24 cellular contexts compared by ENCODE assay signal in the genomic region with DNA sequence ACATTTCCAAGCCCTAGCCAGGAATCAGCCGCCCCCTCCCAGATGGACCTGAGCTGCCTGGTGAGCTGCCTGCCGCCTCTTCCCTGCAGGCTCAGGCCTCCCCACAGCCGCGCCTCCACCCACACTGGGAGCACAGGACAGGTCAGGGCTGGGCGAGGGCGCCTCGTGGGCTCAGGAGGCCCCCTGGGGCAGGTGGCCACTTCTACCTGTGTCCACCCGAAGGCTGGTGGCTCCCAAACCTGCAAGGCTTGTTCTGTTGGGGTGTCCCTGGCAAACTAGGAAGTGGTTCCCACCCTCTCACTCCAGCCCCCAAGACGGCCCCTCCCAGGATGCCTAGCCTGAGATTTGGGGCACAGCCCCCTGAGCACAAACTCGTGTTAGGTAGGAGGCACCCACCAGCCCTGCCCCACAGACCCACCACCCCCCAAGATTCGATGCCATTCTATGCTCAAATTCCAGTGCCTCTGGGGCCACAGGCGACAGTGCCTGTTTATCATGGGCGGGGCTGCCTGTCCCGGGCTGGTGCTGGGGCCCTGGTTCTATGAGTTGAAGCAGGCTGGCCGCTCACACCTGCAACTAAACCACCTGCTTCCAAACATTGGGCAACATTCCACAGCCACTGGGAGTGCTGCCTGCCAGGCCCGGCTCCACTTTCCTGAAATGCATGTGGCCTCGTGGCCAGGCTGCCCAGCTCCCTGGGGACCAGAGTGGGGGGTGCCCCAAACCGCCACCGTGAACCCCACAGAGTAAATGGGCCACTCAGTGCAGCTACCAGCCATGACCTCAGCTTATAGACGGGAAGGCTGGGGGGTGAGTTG. TPM values are rescaled to one million over a fixed set of nuclear protein-coding genes. Genes with fewer than 3 reads are reported as not detected.
DNase-seq lines count a peak whose midpoint lies in the region; ATAC-seq, FAIRE-seq and TF ChIP-seq lines count a peak whose summit lies in the region.
"Had no signal": no experiment of that assay in that cellular context is flagged by ENCODE, and none has a peak within 500 bp of the region (broad histone marks: within the 10 kb centered on the region; RNA-seq: fewer than 3 reads in every experiment).

No MANE protein-coding gene starts in this region.

- H3K23me2 ChIP-seq in H1 (ENCODE audit: low read depth, low read length): peaks cover 6% of the 10 kb centered on the region; the same call in 1 of the 2 replicates

- peaks cover 9% of the 10 kb centered on the region for H3K4me1 Mint-ChIP-seq in neural progenitor cell
- H3K4me1 Mint-ChIP-seq in WTC11: peaks cover 16% of the 10 kb centered on the region
- H3K4me1 Mint-ChIP-seq: activated T-helper 17 cell treated with anti-CD3 and anti-CD28 coated beads, Interleukin-2, amount 50 U/mL, for 72 hours had no signal

- no peak overlapping the region for H3K4ac ChIP-seq in H1 (replicated peaks; ENCODE audit: insufficient read length, low read depth, low read length)

- H3K4me3 ChIP-seq in BLaER1 treated with 17β-estradiol and CSF1 and Interleukin-3, amounts not matched to agents 10 nM and 100 nM: no peak overlapping the region
- H3K4me3 ChIP-seq in OCI-LY3 (ENCODE audit: low read length): no peak overlapping the region
- H3K4me3 ChIP-seq in H1 (ENCODE audit: extremely low read depth in 1 of 4, insufficient read depth in 2 of 4, low read depth in 3 of 4, low read length in 4 of 4): no peak overlapping the region
- H3K4me3 ChIP-seq in neural progenitor cell: no peak overlapping the region
- H3K4me3 ChIP-seq: cardiac muscle cell, smooth muscle cell, thoracic aorta had no signal

- H3K79me2 ChIP-seq in OCI-LY3 (ENCODE audit: low read length) (no peaks in the 10 kb centered on the region), H1 (ENCODE audit: control insufficient read depth in 1 of 2, insufficient read depth in 2 of 2, low read length in 2 of 2) (peaks cover 0 to 20% of the 10 kb centered on the region in 2 experiments; a peak in 2 of 4 replicates), neural progenitor cell (ENCODE audit: low read depth) (no peaks in the 10 kb centered on the region)

- H3K4me3 Mint-ChIP-seq in neural progenitor cell (no peak overlapping the region), WTC11 (no peak overlapping the region)
- H3K4me3 Mint-ChIP-seq: activated CD4-positive, alpha-beta memory T cell treated with anti-CD3 and anti-CD28 coated beads for 36 hours; activated naive CD4-positive, alpha-beta T cell treated with anti-CD3 and anti-CD28 coated beads, Interleukin-2, amount 50 U/mL, for 24 hours; activated T-helper 17 cell treated with anti-CD3 and anti-CD28 coated beads, Interleukin-2, amount 50 U/mL, for 72 hours; CD14-positive monocyte; HFFc6; naive B cell; stimulated activated memory B cell treated with anti-CD40 and anti-IgM and Interleukin-4, amounts not matched to agents 10 μg/mL and 1 μg/mL and 100 μg/mL, for 72 hours had no signal

- H3K9me3 ChIP-seq in BLaER1 treated with 17β-estradiol and CSF1 and Interleukin-3, amounts not matched to agents 10 nM and 100 nM (replicated peaks in 1 of 11): no peaks in the 10 kb centered on the region
- no peaks in the 10 kb centered on the region for H3K9me3 ChIP-seq in OCI-LY3 (ENCODE audit: insufficient read depth, low read length)
- H3K9me3 ChIP-seq in H1 (ENCODE audit: insufficient read depth in 2 of 2, low read depth in 1 of 2, low read length in 1 of 2): no peaks in the 10 kb centered on the region
- no peaks in the 10 kb centered on the region for H3K9me3 ChIP-seq in neural progenitor cell (ENCODE audit: low read depth)
- H3K9me3 ChIP-seq: thoracic aorta had no signal

- no peak overlapping the region for H3K56ac ChIP-seq in H1 (replicated peaks; ENCODE audit: insufficient read length, low read depth, low read length)

- H2BK5ac ChIP-seq in H1 (ENCODE audit: low read depth, low read length): no peak overlapping the region

- H3K14ac ChIP-seq in H1 (ENCODE audit: insufficient read length): no peak overlapping the region

- H3K27ac Mint-ChIP-seq in neural progenitor cell (peak overlapping the region; percentile 46), WTC11 (no peak overlapping the region)
- H3K27ac Mint-ChIP-seq: activated CD4-positive, alpha-beta memory T cell treated with anti-CD3 and anti-CD28 coated beads for 36 hours; activated naive CD4-positive, alpha-beta T cell treated with anti-CD3 and anti-CD28 coated beads, Interleukin-2, amount 50 U/mL, for 24 hours; activated T-helper 17 cell treated with anti-CD3 and anti-CD28 coated beads, Interleukin-2, amount 50 U/mL, for 72 hours; HFFc6; stimulated activated memory B cell treated with anti-CD40 and anti-IgM and Interleukin-4, amounts not matched to agents 10 μg/mL and 1 μg/mL and 100 μg/mL, for 72 hours had no signal

- H2BK12ac ChIP-seq in H1 (ENCODE audit: low read depth, low read length): no peak overlapping the region

- TF ChIP-seq CTCF in OCI-LY3 (IDR thresholded peaks at IDR 0.05; ENCODE audit: low read depth, low read length): no peak
- no peak for TF ChIP-seq CTCF in H1 (IDR thresholded peaks at IDR 0.05; ENCODE audit: control extremely low read depth in 1 of 3, insufficient read depth in 1 of 3, low read depth in 1 of 3, low read length in 3 of 3)
- TF ChIP-seq CTCF in neural progenitor cell (IDR thresholded peaks at IDR 0.05): no peak
- TF ChIP-seq CTCF in WTC11 (IDR thresholded peaks at IDR 0.05): no peak

- H2BK15ac ChIP-seq in H1 (ENCODE audit: low read length): no peak overlapping the region

- H3K36me3 Mint-ChIP-seq in neural progenitor cell (no peaks in the 10 kb centered on the region), WTC11 (no peaks in the 10 kb centered on the region)
- H3K36me3 Mint-ChIP-seq: activated CD4-positive, alpha-beta memory T cell treated with anti-CD3 and anti-CD28 coated beads for 36 hours; activated naive CD4-positive, alpha-beta T cell treated with anti-CD3 and anti-CD28 coated beads, Interleukin-2, amount 50 U/mL, for 24 hours; naive B cell; stimulated activated memory B cell treated with anti-CD40 and anti-IgM and Interleukin-4, amounts not matched to agents 10 μg/mL and 1 μg/mL and 100 μg/mL, for 72 hours had no signal

- H3K4me1 ChIP-seq in BLaER1 treated with 17β-estradiol and CSF1 and Interleukin-3, amounts not matched to agents 10 nM and 100 nM: peaks cover 16 to 55% (median 48%) of the 10 kb centered on the region in 10 experiments; a peak in 19 of 20 replicates
- H3K4me1 ChIP-seq in OCI-LY3 (ENCODE audit: low read length) (peaks cover 7% of the 10 kb centered on the region), H1 (replicated peaks in 1 of 4; ENCODE audit: control insufficient read depth in 3 of 4, insufficient read depth in 4 of 4, low read length in 3 of 4) (peaks cover 0 to 14% (median 7%) of the 10 kb centered on the region in 4 experiments; a peak in 6 of 7 replicates), neural progenitor cell (peaks cover 4% of the 10 kb centered on the region)

- FAIRE-seq in H1 (lab: Jason Lieb, UNC): no peak

- no peak for ATAC-seq in activated CD4-positive, CD25-positive, alpha-beta regulatory T cell treated with anti-CD3 and anti-CD28 coated beads, Interleukin-2, amount 50 U/mL, for 24 hours
- no peak for ATAC-seq in WTC11
- ATAC-seq: activated T-helper 17 cell treated with anti-CD3 and anti-CD28 coated beads, Interleukin-2, amount 50 U/mL, for 72 hours had no signal

- TF ChIP-seq POLR2A in H1 (IDR thresholded peaks at IDR 0.05; ENCODE audit: control extremely low read depth in 1 of 2, low read depth in 2 of 2, low read length in 2 of 2): no peak

- peak overlapping the region in 10 of 11 experiments; percentile 12 to 77 (median 60); a peak in 20 of 22 replicates for H3K4me2 ChIP-seq in BLaER1 treated with 17β-estradiol and CSF1 and Interleukin-3, amounts not matched to agents 10 nM and 100 nM
- H3K4me2 ChIP-seq in OCI-LY3 (ENCODE audit: low read length) (peak overlapping the region; percentile 44), H1 (ENCODE audit: insufficient read depth in 1 of 2, low read depth in 2 of 2, low read length in 2 of 2) (no peak overlapping the region), neural progenitor cell (no peak overlapping the region)
- H3K4me2 ChIP-seq: smooth muscle cell had no signal

- H2AFZ ChIP-seq in OCI-LY3 (ENCODE audit: low read depth, low read length): peak overlapping the region; percentile 64; the same call in 1 of the 2 replicates
- no peak overlapping the region for H2AFZ ChIP-seq in H1 (ENCODE audit: low read length)
- no peak overlapping the region for H2AFZ ChIP-seq in neural progenitor cell (replicated peaks)

- peaks cover 4% of the 10 kb centered on the region; the same call in 1 of the 2 replicates for H3K79me1 ChIP-seq in H1 (ENCODE audit: low read depth, low read length)

- DNase-seq in H1 (ENCODE audit: low read depth in 1 of 2, low spot score in 2 of 2): peak in 1 of 2 experiments; percentile 40
- no peak for DNase-seq in neural progenitor cell (ENCODE audit: low spot score)
- DNase-seq in D341Med (ENCODE audit: low spot score): no peak
- DNase-seq in WTC11 (ENCODE audit: low spot score): no peak
- DNase-seq in GM19240 (ENCODE audit: insufficient read length, low spot score): no peak
- DNase-seq: activated CD4-positive, alpha-beta memory T cell treated with anti-CD3 and anti-CD28 coated beads for 36 hours; activated CD8-positive, alpha-beta memory T cell treated with anti-CD3 and anti-CD28 coated beads, Interleukin-2, amount 50 U/mL, for 48 hours; HFFc6; KG1; kidney glomerular epithelial cell; mesendoderm; naive B cell; NCI-H146; stimulated activated CD4-positive, alpha-beta T cell treated with anti-CD3 and anti-CD28 coated beads, Interleukin-2, amount 100 ng/mL, for 48 hours had no signal

- no peak overlapping the region for H2BK20ac ChIP-seq in H1 (ENCODE audit: low read length)

- peak overlapping the region in 5 of 11 experiments; percentile 2 to 33 (median 15); a peak in 4 of 22 replicates for H3K9ac ChIP-seq in BLaER1 treated with 17β-estradiol and CSF1 and Interleukin-3, amounts not matched to agents 10 nM and 100 nM
- H3K9ac ChIP-seq in OCI-LY3 (ENCODE audit: low read length) (no peak overlapping the region), H1 (replicated peaks in 1 of 4; ENCODE audit: extremely low read depth in 1 of 4, low read depth in 3 of 4, low read length in 3 of 4) (no peak overlapping the region), neural progenitor cell (no peak overlapping the region)

- no peak for TF ChIP-seq EP300 in H1 (IDR thresholded peaks at IDR 0.05; ENCODE audit: borderline replicate concordance in 1 of 2, low read depth in 2 of 2, low read length in 2 of 2)

- CTCF ChIA-PET in H1 (lab: Charles Lee; ENCODE audit: partially characterized antibody) (interaction anchor here (0.7 to 3.3 kb wide), 3 partner anchors 17 to 80 kb away, joined by 3 to 9 read pairs (median 4); no protein-coding TSS in a partner anchor), WTC11 (lab: Charles Lee) (interaction anchor here (1.1 to 1.4 kb wide), 2 partner anchors 16 to 38 kb away, joined by 4 to 6 read pairs; no protein-coding TSS in a partner anchor)

- no peak overlapping the region for H4K5ac ChIP-seq in H1 (ENCODE audit: insufficient read length, low read depth, low read length)

- peak overlapping the region; percentile 2; the same call in 1 of the 2 replicates for H4K8ac ChIP-seq in H1 (ENCODE audit: extremely low read depth, insufficient read depth, low read length)

- POLR2A ChIA-PET in H1 (lab: Charles Lee; ENCODE audit: partially characterized antibody) (interaction anchor here (1.0 kb wide), 1 partner anchor 95 kb away, joined by 5 read pairs; no protein-coding TSS in a partner anchor), WTC11 (lab: Charles Lee) (no interaction called here)

- H4K91ac ChIP-seq in H1 (replicated peaks; ENCODE audit: insufficient read length, low read length): no peak overlapping the region

- H3K23ac ChIP-seq in H1 (ENCODE audit: insufficient read length): no peak overlapping the region

- peaks cover 30 to 35% (median 32%) of the 10 kb centered on the region in 11 experiments for H3K27me3 ChIP-seq in BLaER1 treated with 17β-estradiol and CSF1 and Interleukin-3, amounts not matched to agents 10 nM and 100 nM
- H3K27me3 ChIP-seq in OCI-LY3 (ENCODE audit: low read depth, low read length): peaks cover 9% of the 10 kb centered on the region
- peaks cover 0 to 2% (median under 1%) of the 10 kb centered on the region in 4 experiments; a peak in 2 of 7 replicates for H3K27me3 ChIP-seq in H1 (replicated peaks in 1 of 4; ENCODE audit: control insufficient read depth in 3 of 4, extremely low read depth in 1 of 4, insufficient read depth in 3 of 4, low read length in 3 of 4)
- H3K27me3 ChIP-seq in neural progenitor cell: peaks cover 24% of the 10 kb centered on the region

- H4K20me1 ChIP-seq in BLaER1 treated with 17β-estradiol and CSF1 and Interleukin-3, amounts not matched to agents 10 nM and 100 nM: peaks cover 0 to 89% (median 64%) of the 10 kb centered on the region in 11 experiments; a peak in 19 of 22 replicates
- H4K20me1 ChIP-seq in OCI-LY3 (ENCODE audit: insufficient read depth, low read length) (no peaks in the 10 kb centered on the region), H1 (replicated peaks in 1 of 2; ENCODE audit: control insufficient read depth in 1 of 2, insufficient read depth in 2 of 2, low read length in 2 of 2) (peaks cover 5 to 25% of the 10 kb centered on the region in 2 experiments), neural progenitor cell (ENCODE audit: low read depth) (no peaks in the 10 kb centered on the region)

- no peak overlapping the region for H3K27ac ChIP-seq in BLaER1 treated with 17β-estradiol and CSF1 and Interleukin-3, amounts not matched to agents 10 nM and 100 nM
- H3K27ac ChIP-seq in OCI-LY3 (ENCODE audit: low read length): no peak overlapping the region
- H3K27ac ChIP-seq in H1 (ENCODE audit: low read depth, low read length): no peak overlapping the region; the same call in 1 of the 2 replicates
- H3K27ac ChIP-seq in neural progenitor cell: no peak overlapping the region
- H3K27ac ChIP-seq: cardiac muscle cell, thoracic aorta had no signal

- H3K9me3 Mint-ChIP-seq in neural progenitor cell: no peaks in the 10 kb centered on the region
- no peaks in the 10 kb centered on the region for H3K9me3 Mint-ChIP-seq in WTC11
- H3K9me3 Mint-ChIP-seq: activated CD4-positive, alpha-beta memory T cell treated with anti-CD3 and anti-CD28 coated beads for 36 hours; activated naive CD4-positive, alpha-beta T cell treated with anti-CD3 and anti-CD28 coated beads, Interleukin-2, amount 50 U/mL, for 24 hours; activated T-helper 17 cell treated with anti-CD3 and anti-CD28 coated beads, Interleukin-2, amount 50 U/mL, for 72 hours; HFFc6; naive B cell; stimulated activated memory B cell treated with anti-CD40 and anti-IgM and Interleukin-4, amounts not matched to agents 10 μg/mL and 1 μg/mL and 100 μg/mL, for 72 hours had no signal

- H3K18ac ChIP-seq in H1 (ENCODE audit: extremely low read depth, low read length): no peak overlapping the region

- peaks cover 11% of the 10 kb centered on the region for H3F3A ChIP-seq in neural progenitor cell (ENCODE audit: low read depth)

- WGBS in H1 (ENCODE audit: extremely low coverage in 1 of 2, insufficient coverage in 1 of 2, insufficient read length in 1 of 2, insufficient replicate concordance in 2 of 2, low coverage in 1 of 2, low lambda C conversion rate in 2 of 2, missing lambda C conversion rate in 1 of 2), 2 experiments: 91% methylated on average over 20 of the region's 20 CpGs; no CpG with 5 or more reads in 1 of the 2 experiments

- H3K27me3 Mint-ChIP-seq in neural progenitor cell (ENCODE audit: insufficient read depth, low read depth): peaks cover 10% of the 10 kb centered on the region
- peaks cover 4% of the 10 kb centered on the region for H3K27me3 Mint-ChIP-seq in WTC11 (ENCODE audit: low read depth)
- H3K27me3 Mint-ChIP-seq: naive B cell had no signal

- TF ChIP-seq RAD21 in H1 (IDR thresholded peaks at IDR 0.05 in 1 of 2, conservative IDR thresholded peaks at IDR 0.05 in 1 of 2; ENCODE audit: low read depth in 2 of 2, low read length in 2 of 2): no peak

- peaks cover 0 to 10% (median 0%) of the 10 kb centered on the region in 11 experiments; a peak in 2 of 22 replicates for H3K36me3 ChIP-seq in BLaER1 treated with 17β-estradiol and CSF1 and Interleukin-3, amounts not matched to agents 10 nM and 100 nM
- H3K36me3 ChIP-seq in OCI-LY3 (replicated peaks; ENCODE audit: low read depth, low read length) (no peaks in the 10 kb centered on the region), H1 (ENCODE audit: control insufficient read depth in 2 of 4, insufficient read depth in 4 of 4, low read length in 3 of 4) (no peaks in the 10 kb centered on the region; a peak in 1 of 8 replicates), neural progenitor cell (no peaks in the 10 kb centered on the region)
- H3K36me3 ChIP-seq: cardiac muscle cell, thoracic aorta had no signal

- H2BK120ac ChIP-seq in H1 (replicated peaks; ENCODE audit: low read depth, low read length): no peak overlapping the region

- no peak overlapping the region for H2AK5ac ChIP-seq in H1 (ENCODE audit: low read depth, low read length)

RNA-seq across cellular contexts. Expression of a gene that starts 6.8 kb away (rescaled TPM):
- 34.4 and 41.3 TPM in 2 replicates for total RNA-seq in H1 (2021; fragmentation: NEBNext Ultra II Directional; extraction: Animal tissue kit (Norgen Biotek cat#: 25700))
- polyA plus RNA-seq in H1 (2011; rRNA removed): 53.8 and 55.7 TPM in 2 replicates
- 44.7 TPM for polyA plus RNA-seq in H1 (2011; cell fraction: cytosol; rRNA removed)
- polyA plus RNA-seq in H1 (2011; cell fraction: nucleus; rRNA removed): 141 TPM
- polyA plus RNA-seq in H1 (2012, experiment 1 of 2): 22.5 to 51.9 TPM (median 46.7 TPM) in 4 replicates
- 23.0 TPM for polyA plus RNA-seq in H1 (2012, experiment 2 of 2)
- 35.2 TPM for polyA plus RNA-seq in H1 (2013, experiment 1 of 2)
- polyA plus RNA-seq in H1 (2013, experiment 2 of 2): 33.5 TPM
- 17.4 and 19.1 TPM in 2 replicates for polyA minus RNA-seq in H1 (2011; rRNA and poly(A)+ RNA removed)
- 24.2 TPM for polyA minus RNA-seq in H1 (2011; cell fraction: cytosol; rRNA and poly(A)+ RNA removed)
- polyA minus RNA-seq in H1 (2011; cell fraction: nucleus; rRNA and poly(A)+ RNA removed): 47.2 TPM
- total RNA-seq in neural progenitor cell (ENCODE audit: low replicate concordance) (2.1 and 7.1 TPM in 2 replicates), WTC11 (2021) (58.8 to 67.1 TPM (median 62.1 TPM) in 3 replicates)
- total RNA-seq: cardiac muscle cell had no signal

RNA-seq across cellular contexts. Expression of a gene that starts 59.4 kb away (rescaled TPM):
- total RNA-seq in H1 (2021; fragmentation: NEBNext Ultra II Directional; extraction: Animal tissue kit (Norgen Biotek cat#: 25700)): 44.1 and 48.5 TPM in 2 replicates
- 13.0 and 26.4 TPM in 2 replicates for polyA plus RNA-seq in H1 (2011; rRNA removed)
- polyA plus RNA-seq in H1 (2011; cell fraction: cytosol; rRNA removed): 11.9 TPM
- polyA plus RNA-seq in H1 (2011; cell fraction: nucleus; rRNA removed): 127 TPM
- 26.7 to 43.8 TPM (median 39.0 TPM) in 4 replicates for polyA plus RNA-seq in H1 (2012, experiment 1 of 2)
- 26.9 TPM for polyA plus RNA-seq in H1 (2012, experiment 2 of 2)
- polyA plus RNA-seq in H1 (2013, experiment 1 of 2): 23.4 TPM
- 23.0 TPM for polyA plus RNA-seq in H1 (2013, experiment 2 of 2)
- polyA minus RNA-seq in H1 (2011; rRNA and poly(A)+ RNA removed): 12.9 and 16.5 TPM in 2 replicates
- polyA minus RNA-seq in H1 (2011; cell fraction: cytosol; rRNA and poly(A)+ RNA removed): 29.4 TPM
- 42.7 TPM for polyA minus RNA-seq in H1 (2011; cell fraction: nucleus; rRNA and poly(A)+ RNA removed)
- total RNA-seq in neural progenitor cell (ENCODE audit: low replicate concordance) (4.9 and 16.0 TPM in 2 replicates), WTC11 (2021) (55.5 to 67.8 TPM (median 62.5 TPM) in 3 replicates)

Comparison
In these comparisons a context has a peak if more than half of its experiments do, and no peak if none do; other contexts are left out.
1. H3K4me2 ChIP-seq: peak in BLaER1 treated with 17β-estradiol and CSF1 and Interleukin-3, amounts not matched to agents 10 nM and 100 nM (10 of 11) and OCI-LY3 (single experiment); none in H1 (0 of 2) and neural progenitor cell (single experiment).